ENCODE assay signal across 14 cellular contexts in the genomic region with DNA sequence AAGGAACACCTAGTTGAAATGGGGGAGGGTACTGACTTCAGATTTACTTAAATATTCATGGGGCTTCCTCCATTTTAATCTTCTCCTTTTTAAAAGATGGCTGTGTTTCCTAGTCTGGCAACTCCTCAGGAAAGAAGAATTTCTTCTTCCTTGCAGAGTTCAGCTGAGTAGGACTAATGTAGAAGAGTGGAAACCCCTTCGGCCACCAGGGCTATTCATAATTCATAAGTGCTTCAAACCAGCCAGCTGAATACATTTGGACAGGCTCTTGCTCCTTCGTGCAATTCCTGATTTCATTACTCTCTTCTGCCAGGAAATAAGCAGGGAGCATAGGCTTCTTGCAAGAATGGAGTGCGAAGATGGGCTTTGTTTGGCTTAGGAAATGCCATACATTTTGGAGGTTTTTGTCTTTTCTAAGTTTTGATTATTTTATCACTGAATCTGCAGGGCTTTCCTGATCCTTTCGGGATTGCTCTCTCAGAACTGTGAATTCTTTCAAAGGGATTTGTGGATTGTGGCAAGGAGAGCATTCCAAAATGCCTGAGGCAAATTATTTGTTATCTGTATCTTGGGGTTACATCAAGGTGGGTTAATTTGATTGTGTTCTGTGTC.
DNase-seq lines count a peak whose midpoint lies in the region; ATAC-seq lines count a peak whose summit lies in the region.
"Had no signal": no experiment of that assay in that cellular context is flagged by ENCODE, and none has a peak within 500 bp of the region (broad histone marks: within the 10 kb centered on the region; RNA-seq: fewer than 3 reads in every experiment).

No MANE protein-coding gene starts in this region.

- H3K27ac ChIP-seq in caudate nucleus (ENCODE audit: low read depth, low read length) (peak overlapping the region; percentile 56), aorta (ENCODE audit: low read depth in 1 of 2, low read length in 2 of 2) (no peak overlapping the region)
- H3K27ac ChIP-seq: C4-2B, PC-9, uterus had no signal

- H3K4me3 ChIP-seq in aorta (ENCODE audit: low read length in 2 of 2), result no peak overlapping the region
- H3K4me3 ChIP-seq: PC-9, uterus had no signal

- peaks cover 0 to 4% of the 10 kb centered on the region in 2 donors for H3K4me1 ChIP-seq in aorta (ENCODE audit: control insufficient read depth in 1 of 2, insufficient read depth in 2 of 2, low read length in 2 of 2)
- H3K4me1 ChIP-seq: uterus had no signal

- 15 to 16% methylated on average over 4 of the region's 4 CpGs for WGBS in aorta, 2 donors

- DNase-seq in Right ventricle myocardium inferior (ENCODE audit: missing footprints) (no peak), cardiac septum (ENCODE audit: low spot score) (no peak), caudate nucleus (lab: John Stamatoyannopoulos, UW) (peak in 2 of 61 donors; percentile 20 to 31), left kidney (ENCODE audit: low read depth, low spot score) (peak; percentile 45), aorta (no peak), NCI-H1105 (lab: John Stamatoyannopoulos, UW) (no peak), NOMO-1 (lab: John Stamatoyannopoulos, UW; ENCODE audit: unreplicated experiment in 2 of 2) (no peak)
- no peak for DNase-seq in stimulated activated CD4-positive, alpha-beta T cell treated with anti-CD3 and anti-CD28 coated beads, Interleukin-4, amount 100 ng/mL, for 4 hours
- DNase-seq: activated CD4-positive, alpha-beta memory T cell treated with anti-CD3 and anti-CD28 coated beads, Interleukin-2, amount 10 ng/mL, durations not matched to agents 7 days and 5 days; left colon; stimulated activated CD4-positive, alpha-beta T cell treated with anti-CD3 and anti-CD28 coated beads, Interleukin-1b, Interleukin-23, amount 100 ng/mL, for 48 hours; uterus had no signal

- ATAC-seq in Right ventricle myocardium inferior (peak; percentile 45), aorta (ENCODE audit: low FRiP score) (peak; percentile 58)
- ATAC-seq: left colon had no signal

- H3K9me3 ChIP-seq in aorta (ENCODE audit: control insufficient read depth, low read length), result no peaks in the 10 kb centered on the region
- H3K9me3 ChIP-seq: uterus had no signal

- H3K36me3 ChIP-seq in aorta (ENCODE audit: control insufficient read depth in 1 of 2, insufficient read depth in 2 of 2, low read length in 1 of 2), result no peaks in the 10 kb centered on the region
- H3K36me3 ChIP-seq: uterus had no signal

- intact Hi-C loops in Right ventricle myocardium inferior (cut with DNase I), result no loop called here
- intact Hi-C loops in cardiac septum (cut with DNase I), result no loop called here
- intact Hi-C loops in aorta (cut with DNase I), result no loop called here

- no peaks in the 10 kb centered on the region for H3K27me3 ChIP-seq in aorta (ENCODE audit: control insufficient read depth in 1 of 2, insufficient read depth in 2 of 2, low read length in 1 of 2)
- H3K27me3 ChIP-seq: uterus had no signal
